In genomic region chr7:157685430-157686284, GRCh38 we compare ENCODE assay signal across 20 cellular contexts.
DNase-seq lines count a peak whose midpoint lies in the region; ATAC-seq and TF ChIP-seq lines count a peak whose summit lies in the region.
"Had no signal": no experiment of that assay in that cellular context is flagged by ENCODE, and none has a peak within 500 bp of the region (broad histone marks: within the 10 kb centered on the region; RNA-seq: fewer than 3 reads in every experiment).

No MANE protein-coding gene starts in this region.

- H3K27ac ChIP-seq in left ventricle myocardium inferior (replicated peaks) = no peak overlapping the region
- H3K27ac ChIP-seq in upper lobe of left lung = no peak overlapping the region
- H3K27ac ChIP-seq: cardiac muscle cell, HL-60, SJSA1, thyroid gland had no signal

- H3K4me3 ChIP-seq in left ventricle myocardium inferior (peak overlapping the region; percentile 49), upper lobe of left lung (no peak overlapping the region)
- H3K4me3 ChIP-seq: cardiac muscle cell, lung, SJSA1, thyroid gland had no signal

- TF ChIP-seq CTCF in left ventricle myocardium inferior (IDR thresholded peaks at IDR 0.05; ENCODE audit: borderline replicate concordance) (no peak), neural crest cell (conservative IDR thresholded peaks at IDR 0.05) (no peak), upper lobe of left lung (IDR thresholded peaks at IDR 0.05) (no peak)

- TF ChIP-seq POLR2A in upper lobe of left lung (IDR thresholded peaks at IDR 0.05) = no peak

- H3K4me1 ChIP-seq in left ventricle myocardium inferior (peaks cover 50% of the 10 kb centered on the region), upper lobe of left lung (peaks cover 10 to 48% (median 19%) of the 10 kb centered on the region in 4 donors)
- H3K4me1 ChIP-seq: SJSA1 had no signal

- intact Hi-C loops in left ventricle myocardium inferior (cut with micrococcal nuclease) = no loop called here
- intact Hi-C loops in left cardiac atrium (cut with DNase I) = no loop called here

- peaks cover 100% of the 10 kb centered on the region for H3K27me3 ChIP-seq in left ventricle myocardium inferior (ENCODE audit: low read depth)
- peaks cover 0 to 80% (median 41%) of the 10 kb centered on the region in 4 donors for H3K27me3 ChIP-seq in upper lobe of left lung
- H3K27me3 ChIP-seq: SJSA1 had no signal

- no peak for TF ChIP-seq EP300 in upper lobe of left lung (IDR thresholded peaks at IDR 0.05)

- H3K27ac Mint-ChIP-seq in neural crest cell (ENCODE audit: unreplicated experiment) = peak overlapping the region; percentile 25
- H3K27ac Mint-ChIP-seq: T-helper 2 cell treated with Interferon-gamma antibody and Interleukin-4, amounts not matched to agents 5 μg/mL and 100 μg/mL, for 36 hours had no signal

- H3K36me3 Mint-ChIP-seq in neural crest cell (ENCODE audit: low read depth) = peaks cover 26% of the 10 kb centered on the region

- no peak for DNase-seq in left ventricle myocardium inferior
- DNase-seq in left cardiac atrium = no peak
- DNase-seq in ecto neural progenitor cell (ENCODE audit: low spot score) = peak; percentile 71
- DNase-seq in neural crest cell (ENCODE audit: low read depth, low spot score) = peak; percentile 34
- peak; percentile 13 to 82 for DNase-seq in upper lobe of left lung
- DNase-seq in NCI-H82 treated with DMSO at 0.1 percent for 48 hours (lab: John Stamatoyannopoulos, UW; ENCODE audit: unreplicated experiment) = no peak
- DNase-seq in MV-4-11 (lab: John Stamatoyannopoulos, UW) = no peak
- no peak for DNase-seq in NCI-H128 (lab: John Stamatoyannopoulos, UW; ENCODE audit: unreplicated experiment)
- DNase-seq: CD4-positive, alpha-beta memory T cell; DMS53; effector CD4-positive, alpha-beta T cell; glutamatergic neuron; NCI-H1694 treated with DMSO at 0.1 percent for 48 hours; NCI-H748 treated with DMSO at 0.1 percent for 48 hours; thyroid gland had no signal

- peak overlapping the region; percentile 89 for H3K4me3 Mint-ChIP-seq in neural crest cell
- H3K4me3 Mint-ChIP-seq: T-helper 2 cell treated with Interferon-gamma antibody and Interleukin-4, amounts not matched to agents 5 μg/mL and 100 μg/mL, for 36 hours had no signal

- H3K36me3 ChIP-seq in left ventricle myocardium inferior (no peaks in the 10 kb centered on the region), upper lobe of left lung (no peaks in the 10 kb centered on the region)
- H3K36me3 ChIP-seq: cardiac muscle cell, SJSA1, thyroid gland had no signal

- WGBS in upper lobe of left lung, 2 donors = 4 to 7% methylated on average over 22 to 27 of the region's 77 CpGs

- H3K9me3 Mint-ChIP-seq in neural crest cell = no peaks in the 10 kb centered on the region
- H3K9me3 Mint-ChIP-seq: CD4-positive, alpha-beta memory T cell; T-helper 2 cell treated with Interferon-gamma antibody and Interleukin-4, amounts not matched to agents 5 μg/mL and 100 μg/mL, for 36 hours had no signal

- ATAC-seq in left cardiac atrium = no peak
- peak in 1 of 2 donors; percentile 10 for ATAC-seq in upper lobe of left lung (ENCODE audit: low FRiP score in 2 of 2)

- peaks cover 59% of the 10 kb centered on the region for H3K4me1 Mint-ChIP-seq in neural crest cell

- H3K9me3 ChIP-seq in left ventricle myocardium inferior (replicated peaks) (no peaks in the 10 kb centered on the region), upper lobe of left lung (no peaks in the 10 kb centered on the region)
- H3K9me3 ChIP-seq: SJSA1, thyroid gland had no signal

- H3K27me3 Mint-ChIP-seq in neural crest cell (ENCODE audit: low read depth) = peaks cover 71% of the 10 kb centered on the region

Comparison
In these comparisons a context has a peak if more than half of its experiments do, and no peak if none do; other contexts are left out.
1. DNase-seq: peak in ecto neural progenitor cell (single experiment), neural crest cell (single experiment) and upper lobe of left lung (2 of 2); none in left ventricle myocardium inferior (single experiment), left cardiac atrium (single experiment), NCI-H82 treated with DMSO at 0.1 percent for 48 hours (single experiment), MV-4-11 (single experiment) and NCI-H128 (single experiment).